ENCODE assay signal across 12 cellular contexts in the genomic region with DNA sequence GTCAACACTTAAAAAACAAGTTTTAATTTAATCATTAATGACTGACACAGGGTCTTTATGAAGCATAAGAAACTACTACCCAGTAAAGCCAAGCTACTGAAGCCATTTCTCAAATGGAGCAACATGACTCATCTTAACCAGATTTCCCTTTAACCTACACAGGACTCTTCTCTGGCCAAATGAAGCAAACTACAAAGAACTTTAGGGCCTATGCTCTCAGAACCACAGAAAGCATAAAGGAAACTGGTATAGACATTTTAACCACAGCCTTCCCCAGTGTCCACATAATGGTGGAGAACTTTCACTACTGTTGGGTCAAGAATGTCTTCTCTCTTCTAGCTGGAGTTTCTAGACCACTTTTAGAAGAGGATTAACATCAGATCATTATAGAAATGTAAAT. TPM values are rescaled to one million over a fixed set of nuclear protein-coding genes. Genes with fewer than 3 reads are reported as not detected.
DNase-seq lines count a peak whose midpoint lies in the region; ATAC-seq and TF ChIP-seq lines count a peak whose summit lies in the region.
"Had no signal": no experiment of that assay in that cellular context is flagged by ENCODE, and none has a peak within 500 bp of the region (broad histone marks: within the 10 kb centered on the region; RNA-seq: fewer than 3 reads in every experiment).

No MANE protein-coding gene starts in this region.

- DNase-seq in fibroblast of gingiva (ENCODE audit: low read depth) (peak; percentile 65), posterior cingulate gyrus (no peak), NCI-H774 (lab: John Stamatoyannopoulos, UW) (no peak), left ventricle myocardium inferior (no peak)
- DNase-seq: midbrain; NCI-H2029; stimulated activated CD4-positive, alpha-beta T cell treated with anti-CD3 and anti-CD28 coated beads, Interleukin-1b, Interleukin-23, amount 100 ng/mL, for 48 hours; T-helper 1 cell had no signal

- no peak overlapping the region for H3K27ac ChIP-seq in left ventricle myocardium inferior (replicated peaks)

- no peaks in the 10 kb centered on the region for H3K27me3 ChIP-seq in left ventricle myocardium inferior (ENCODE audit: low read depth)

- no peaks in the 10 kb centered on the region for H3K9me3 ChIP-seq in left ventricle myocardium inferior (replicated peaks)

- ATAC-seq in GM18499 (IDR thresholded peaks at IDR 0.05; ENCODE audit: insufficient read depth, unreplicated experiment) (peak; percentile 65), GM21529 (IDR thresholded peaks at IDR 0.05; ENCODE audit: unreplicated experiment) (peak; percentile 73), HG03432 (IDR thresholded peaks at IDR 0.05; ENCODE audit: unreplicated experiment) (peak; percentile 86), GM18867 (IDR thresholded peaks at IDR 0.05; ENCODE audit: unreplicated experiment) (no peak)

- peaks cover 38% of the 10 kb centered on the region for H3K36me3 ChIP-seq in left ventricle myocardium inferior

- intact Hi-C loops in posterior cingulate gyrus (cut with DNase I) (no loop called here), left ventricle myocardium inferior (cut with micrococcal nuclease) (loop anchor here (10.0 kb wide), 1 partner anchor 62 kb away; no protein-coding TSS in a partner anchor)

- H3K4me3 ChIP-seq in left ventricle myocardium inferior, result no peak overlapping the region

- TF ChIP-seq CTCF in left ventricle myocardium inferior (IDR thresholded peaks at IDR 0.05; ENCODE audit: borderline replicate concordance), result no peak

- H3K4me1 ChIP-seq in left ventricle myocardium inferior, result peaks cover 18% of the 10 kb centered on the region

RNA-seq across cellular contexts. Expression of a gene that starts 34.6 kb away (rescaled TPM):
- total RNA-seq in left ventricle myocardium inferior, result 14.4 TPM

RNA-seq across cellular contexts. Expression of a gene that starts 42.2 kb away (rescaled TPM):
- total RNA-seq in left ventricle myocardium inferior, result 0.93 TPM

RNA-seq across cellular contexts. Expression of a gene that starts 42.6 kb away (rescaled TPM):
- 26.0 TPM for total RNA-seq in left ventricle myocardium inferior
